Comparison of ENCODE assay signal across 8 cellular contexts in genomic region chr22:18056161-18056666, GRCh38. TPM values are rescaled to one million over a fixed set of nuclear protein-coding genes. Genes with fewer than 3 reads are reported as not detected.
A peak's percentile ranks its signal among the peaks of the same experiment; 100 is the strongest.
DNase-seq lines count a peak whose midpoint lies in the region; ATAC-seq and TF ChIP-seq lines count a peak whose summit lies in the region.

No MANE protein-coding gene starts in this region.

- H3K4me3 Mint-ChIP-seq in GM23338, result no peak overlapping the region; the same call in 2 of the 3 replicates

- H3K4me3 ChIP-seq in ovary (no peak overlapping the region), GM23338 (no peak overlapping the region)

- TF ChIP-seq POLR2A in erythroblast (IDR thresholded peaks at IDR 0.05; ENCODE audit: low read length), result no peak
- TF ChIP-seq POLR2A in ovary (IDR thresholded peaks at IDR 0.05), result no peak

- H3K27me3 Mint-ChIP-seq in GM23338 (ENCODE audit: insufficient read depth, low read depth, poor library complexity), result peaks cover 19% of the 10 kb centered on the region

- DNase-seq in NCI-H774 (lab: John Stamatoyannopoulos, UW) (peak; percentile 55), erythroblast (lab: John Stamatoyannopoulos, UW) (peak; percentile 44 to 57), ovary (no peak), GM23338 (ENCODE audit: low spot score) (no peak), UCSD-AML1 (lab: John Stamatoyannopoulos, UW; ENCODE audit: unreplicated experiment) (no peak), RPMI8226 (no peak)

- no peaks in the 10 kb centered on the region for H3K9me3 ChIP-seq in ovary

- 63 to 78% (median 70%) methylated on average over 4 of the region's 4 CpGs for WGBS in ovary, 3 donors

- TF ChIP-seq CTCF in ovary (IDR thresholded peaks at IDR 0.05) (no peak), GM23338 (conservative IDR thresholded peaks at IDR 0.05; ENCODE audit: low read depth in 2 of 2) (no peak)

- H3K36me3 Mint-ChIP-seq in GM23338 (ENCODE audit: low read depth), result no peaks in the 10 kb centered on the region; the same call in 2 of the 3 replicates

- no peaks in the 10 kb centered on the region; the same call in 2 of the 3 replicates for H3K4me1 Mint-ChIP-seq in GM23338

- no peaks in the 10 kb centered on the region for H3K9me2 ChIP-seq in GM23338 (ENCODE audit: insufficient read depth)

- peaks cover 12% of the 10 kb centered on the region for H3K4me1 ChIP-seq in ovary (ENCODE audit: insufficient read depth)
- no peaks in the 10 kb centered on the region for H3K4me1 ChIP-seq in GM23338 (ENCODE audit: insufficient read depth)

- H3K27ac ChIP-seq in ovary (peak overlapping the region; percentile 43 to 61), GM23338 (ENCODE audit: low read depth) (no peak overlapping the region)

- no peaks in the 10 kb centered on the region for H3K36me3 ChIP-seq in ovary
- H3K36me3 ChIP-seq in GM23338 (ENCODE audit: insufficient read depth), result no peaks in the 10 kb centered on the region

- peak; percentile 53 for ATAC-seq in GM18511 (IDR thresholded peaks at IDR 0.05; ENCODE audit: unreplicated experiment)
- ATAC-seq in GM23338, result no peak
- no peak for ATAC-seq in HG03432 (IDR thresholded peaks at IDR 0.05; ENCODE audit: unreplicated experiment)

- no peaks in the 10 kb centered on the region for H3F3A ChIP-seq in GM23338 (replicated peaks; ENCODE audit: low read depth)

- H3K27ac Mint-ChIP-seq in GM23338, result no peak overlapping the region

- H3K9me3 Mint-ChIP-seq in GM23338, result peaks cover 11% of the 10 kb centered on the region

- H3K79me2 ChIP-seq in GM23338 (replicated peaks; ENCODE audit: insufficient read depth), result no peaks in the 10 kb centered on the region

- TF ChIP-seq EP300 in ovary (IDR thresholded peaks at IDR 0.05), result no peak

- intact Hi-C loops in ovary (cut with DNase I), result no loop called here

- H3K27me3 ChIP-seq in ovary (no peaks in the 10 kb centered on the region), GM23338 (ENCODE audit: insufficient read depth) (no peaks in the 10 kb centered on the region)

- no peak overlapping the region for H2AFZ ChIP-seq in GM23338

- H3K4me2 ChIP-seq in GM23338, result no peak overlapping the region

- no peaks in the 10 kb centered on the region for H4K20me1 ChIP-seq in GM23338 (replicated peaks; ENCODE audit: insufficient read depth)

TF ChIP-seq in GM23338, 12 proteins besides CTCF, POLR2A, EP300 and RAD21:
- TF ChIP-seq JUNB (IDR thresholded peaks at IDR 0.05; ENCODE audit: unreplicated experiment) (no peak), ETS1 (IDR thresholded peaks at IDR 0.05) (no peak), ZNF114 (CRISPR knock-in tag; IDR thresholded peaks at IDR 0.05) (no peak), ZNF462 (CRISPR knock-in tag; IDR thresholded peaks at IDR 0.05) (no peak), EZH2phosphoT487 (IDR thresholded peaks at IDR 0.05; ENCODE audit: unreplicated experiment) (no peak), ZNF331 (CRISPR knock-in tag; IDR thresholded peaks at IDR 0.05; ENCODE audit: low read depth) (no peak), EZH2 (IDR thresholded peaks at IDR 0.05; ENCODE audit: low read depth, unreplicated experiment) (no peak), NANOG (IDR thresholded peaks at IDR 0.05; ENCODE audit: borderline replicate concordance) (no peak)

RNA-seq across cellular contexts. Expression of gene PEX26, which starts 21.6 kb away (rescaled TPM):
- 10 to 100 TPM; 13.0 to 33.4 (median 26.3) TPM for total RNA-seq in ovary
- polyA plus RNA-seq in ovary (10 to 100 TPM; 14.9 to 21.5 TPM), GM23338 (2016; fragmentation: Nextera tagmentation; extraction: Ambion mirVana) (3.6 and 4.0 TPM in 2 replicates)
- total RNA-seq in GM23338 (2014; rRNA removed; shearing (Covaris generic)), result 43.0 and 48.9 TPM in 2 replicates

RNA-seq across cellular contexts. Expression of gene MICAL3, which starts 31.9 kb away (rescaled TPM):
- 100 to 1,000 TPM in 1 of 7 donors, 10 to 100 TPM in 6; 17.5 to 106 (median 81.6) TPM for total RNA-seq in ovary
- polyA plus RNA-seq in ovary, result 10 to 100 TPM; 24.1 to 31.9 TPM
- 28.8 and 33.9 TPM in 2 replicates for total RNA-seq in GM23338 (2014; rRNA removed; shearing (Covaris generic))
- 10.1 and 11.4 TPM in 2 replicates for polyA plus RNA-seq in GM23338 (2016; fragmentation: Nextera tagmentation; extraction: Ambion mirVana)

RNA-seq across cellular contexts. Expression of gene TUBA8, which starts 54.4 kb away (rescaled TPM):
- 1 to 10 TPM in 6 of 7 donors, not detected in 1; 1.4 to 4.2 (median 2.0) TPM for total RNA-seq in ovary
- polyA plus RNA-seq in ovary (1 to 10 TPM in 1 of 2 donors, under 1 TPM in 1; 0.92 to 2.0 TPM), GM23338 (2016; fragmentation: Nextera tagmentation; extraction: Ambion mirVana) (0.48 and 0.64 TPM in 2 replicates)
- 0.31 TPM in 1 of 2 replicates, not detected in the other for total RNA-seq in GM23338 (2014; rRNA removed; shearing (Covaris generic))

Comparison
In these comparisons a context has a peak if more than half of its experiments do, and no peak if none do; other contexts are left out.
1. DNase-seq: peak in NCI-H774 (single experiment) and erythroblast (2 of 2); none in ovary (0 of 5), GM23338 (single experiment), UCSD-AML1 (single experiment) and RPMI8226 (single experiment).